Comparison of ENCODE assay signal across 30 cellular contexts in genomic region chr10:100661546-100661945, GRCh38.
"Had no signal": no experiment of that assay in that cellular context is flagged by ENCODE, and none has a peak within 500 bp of the region (broad histone marks: within the 10 kb centered on the region; RNA-seq: fewer than 3 reads in every experiment).

No MANE protein-coding gene starts in this region.

- H3K4me3 Mint-ChIP-seq: activated CD8-positive, alpha-beta T cell treated with anti-CD3 and anti-CD28 coated beads for 36 hours; activated naive CD4-positive, alpha-beta T cell treated with anti-CD3 and anti-CD28 coated beads for 36 hours; activated naive CD4-positive, alpha-beta T cell treated with anti-CD3 and anti-CD28 coated beads, Interleukin-2, amount 50 U/mL, for 24 hours; activated naive CD8-positive, alpha-beta T cell treated with anti-CD3 and anti-CD28 coated beads for 36 hours; activated naive CD8-positive, alpha-beta T cell treated with anti-CD3 and anti-CD28 coated beads, Interleukin-2, amount 50 U/mL, for 24 hours; activated T-helper 1 cell treated with anti-CD3 and anti-CD28 coated beads, Interleukin-12 subunit alpha, Interleukin-12 subunit beta, Interleukin-2, Interleukin-4 antibody, amounts not matched to agents 30 ng/mL and 10 ng/mL and 1 ng/mL, durations not matched to agents 14 hours and 24 hours and 36 hours; effector memory CD8-positive, alpha-beta T cell had no signal

- H3K27ac Mint-ChIP-seq: activated CD8-positive, alpha-beta T cell treated with anti-CD3 and anti-CD28 coated beads for 36 hours; activated naive CD4-positive, alpha-beta T cell treated with anti-CD3 and anti-CD28 coated beads for 36 hours; activated naive CD4-positive, alpha-beta T cell treated with anti-CD3 and anti-CD28 coated beads, Interleukin-2, amount 50 U/mL, for 24 hours; activated naive CD8-positive, alpha-beta T cell treated with anti-CD3 and anti-CD28 coated beads for 36 hours; activated naive CD8-positive, alpha-beta T cell treated with anti-CD3 and anti-CD28 coated beads, Interleukin-2, amount 50 U/mL, for 24 hours; activated T-helper 1 cell treated with anti-CD3 and anti-CD28 coated beads, Interleukin-12 subunit alpha, Interleukin-12 subunit beta, Interleukin-2, Interleukin-4 antibody, amounts not matched to agents 30 ng/mL and 10 ng/mL and 1 ng/mL, durations not matched to agents 14 hours and 24 hours and 36 hours; activated T-helper 2 cell treated with anti-CD3 and anti-CD28 coated beads, Interferon-gamma antibody, Interleukin-2, Interleukin-4, amounts not matched to agents 10 μg/mL and 5 μg/mL and 100 μg/mL, durations not matched to agents 14 hours and 24 hours and 36 hours; effector memory CD8-positive, alpha-beta T cell had no signal

- H3K9me3 Mint-ChIP-seq: activated CD8-positive, alpha-beta T cell treated with anti-CD3 and anti-CD28 coated beads for 36 hours; activated naive CD4-positive, alpha-beta T cell treated with anti-CD3 and anti-CD28 coated beads for 36 hours; activated naive CD4-positive, alpha-beta T cell treated with anti-CD3 and anti-CD28 coated beads, Interleukin-2, amount 50 U/mL, for 24 hours; activated naive CD8-positive, alpha-beta T cell treated with anti-CD3 and anti-CD28 coated beads for 36 hours; activated naive CD8-positive, alpha-beta T cell treated with anti-CD3 and anti-CD28 coated beads, Interleukin-2, amount 50 U/mL, for 24 hours; activated T-helper 1 cell treated with anti-CD3 and anti-CD28 coated beads, Interleukin-12 subunit alpha, Interleukin-12 subunit beta, Interleukin-2, Interleukin-4 antibody, amounts not matched to agents 30 ng/mL and 10 ng/mL and 1 ng/mL, durations not matched to agents 14 hours and 24 hours and 36 hours; activated T-helper 2 cell treated with anti-CD3 and anti-CD28 coated beads, Interferon-gamma antibody, Interleukin-2, Interleukin-4, amounts not matched to agents 10 μg/mL and 5 μg/mL and 100 μg/mL, durations not matched to agents 14 hours and 24 hours and 36 hours; effector memory CD8-positive, alpha-beta T cell had no signal

- H3K27ac ChIP-seq: adrenal gland, body of pancreas, esophagus muscularis mucosa, foreskin keratinocyte, gastrocnemius medialis, heart right ventricle had no signal

- H3K36me3 Mint-ChIP-seq: activated naive CD4-positive, alpha-beta T cell treated with anti-CD3 and anti-CD28 coated beads, Interleukin-2, amount 50 U/mL, for 24 hours; activated naive CD8-positive, alpha-beta T cell treated with anti-CD3 and anti-CD28 coated beads for 36 hours had no signal

- ATAC-seq: activated CD8-positive, alpha-beta T cell treated with anti-CD3 and anti-CD28 coated beads for 36 hours; activated naive CD8-positive, alpha-beta T cell treated with anti-CD3 and anti-CD28 coated beads, Interleukin-2, amount 50 U/mL, for 24 hours; body of pancreas; effector memory CD8-positive, alpha-beta T cell; foreskin keratinocyte; gastrocnemius medialis had no signal

- H3K4me3 ChIP-seq: adrenal gland, body of pancreas, esophagus muscularis mucosa, gastrocnemius medialis, heart right ventricle had no signal

- DNase-seq: activated CD4-positive, alpha-beta T cell treated with anti-CD3 and anti-CD28 coated beads for 48 hours; activated CD4-positive, alpha-beta T cell treated with anti-CD3 and anti-CD28 coated beads, Interleukin-2, amount 50 U/mL, for 1 hour; activated CD4-positive, alpha-beta T cell treated with anti-CD3 and anti-CD28 coated beads, Interleukin-2, amount 50 U/mL, for 48 hours; activated CD8-positive, alpha-beta memory T cell treated with anti-CD3 and anti-CD28 coated beads for 24 hours; activated CD8-positive, alpha-beta memory T cell treated with anti-CD3 and anti-CD28 coated beads, Interleukin-2, amount 50 U/mL, for 4 hours; activated CD8-positive, alpha-beta T cell treated with anti-CD3 and anti-CD28 coated beads for 36 hours; activated effector memory CD4-positive, alpha-beta T cell treated with anti-CD3 and anti-CD28 coated beads, Interleukin-2, amount 50 U/mL, for 16 hours; activated naive CD4-positive, alpha-beta T cell treated with anti-CD3 and anti-CD28 coated beads for 36 hours; activated naive CD8-positive, alpha-beta T cell treated with anti-CD3 and anti-CD28 coated beads for 36 hours; activated naive CD8-positive, alpha-beta T cell treated with anti-CD3 and anti-CD28 coated beads, Interleukin-2, amount 50 U/mL, for 24 hours; activated T-cell treated with anti-CD3 and anti-CD28 coated beads, Interleukin-2, amount 50 U/mL, for 1 hour; activated T-cell treated with anti-CD3 and anti-CD28 coated beads, Interleukin-2, amount 50 U/mL, for 48 hours; adrenal gland; amygdala; aorta; body of pancreas; caudate nucleus; cortex of kidney; dermis blood vessel endothelial cell; effector CD4-positive, alpha-beta T cell; effector memory CD8-positive, alpha-beta T cell; erythroblast; gastrocnemius medialis; heart right ventricle; T-helper 2 cell had no signal

- H3K4me1 ChIP-seq: foreskin keratinocyte, gastrocnemius medialis had no signal

- H3K9me3 ChIP-seq: adrenal gland, body of pancreas, esophagus muscularis mucosa, gastrocnemius medialis, heart right ventricle had no signal

- H3K36me3 ChIP-seq: adrenal gland, esophagus muscularis mucosa, gastrocnemius medialis, heart right ventricle had no signal

- H3K4me1 Mint-ChIP-seq: activated naive CD4-positive, alpha-beta T cell treated with anti-CD3 and anti-CD28 coated beads, Interleukin-2, amount 50 U/mL, for 24 hours had no signal
